ENCODE assay signal across 8 cellular contexts in the genomic region with DNA sequence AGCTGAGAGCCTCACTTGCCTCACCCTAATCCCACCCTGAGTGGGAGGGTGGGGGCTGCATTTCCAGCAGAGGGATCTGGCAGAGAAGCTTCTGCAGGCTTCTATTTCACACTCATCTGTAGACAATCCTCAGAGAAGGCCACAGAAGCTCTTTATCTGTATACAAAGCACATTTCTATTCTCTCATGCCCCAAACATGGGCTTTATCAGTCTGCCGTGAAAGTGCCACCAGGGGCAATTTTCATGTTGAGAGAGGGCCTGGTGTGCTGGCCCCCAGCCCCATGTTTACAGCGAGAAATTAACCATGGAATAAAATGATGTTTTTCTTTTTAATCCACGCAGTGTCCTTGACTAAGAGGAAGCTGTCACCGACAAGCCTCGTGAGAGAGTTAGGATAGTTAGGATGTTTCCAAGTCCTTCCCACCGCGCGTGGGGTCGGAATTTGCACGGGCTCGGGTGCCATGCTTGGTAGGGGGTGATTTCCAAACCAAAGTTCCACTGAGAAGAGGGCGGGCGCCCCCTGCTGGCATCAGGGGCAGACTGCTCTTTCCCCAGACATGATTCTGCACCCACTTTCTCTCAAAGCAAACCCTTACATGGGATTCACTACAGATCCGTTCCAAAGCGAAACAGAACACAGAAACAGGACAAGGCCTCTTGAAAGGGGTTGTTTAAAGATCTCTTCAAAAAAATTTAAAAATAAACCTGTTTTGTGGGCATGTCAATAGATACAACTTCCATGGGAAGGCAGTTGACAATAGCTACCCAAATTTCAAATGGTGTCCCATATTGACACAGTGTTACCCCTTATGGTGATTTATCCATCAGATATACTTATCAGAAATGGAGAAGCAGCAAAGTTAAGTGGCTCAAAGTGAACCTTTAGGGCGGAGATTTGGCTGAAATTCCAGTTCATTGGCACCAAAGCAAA. TPM values are rescaled to one million over a fixed set of nuclear protein-coding genes. Genes with fewer than 3 reads are reported as not detected.
DNase-seq lines count a peak whose midpoint lies in the region; ATAC-seq and TF ChIP-seq lines count a peak whose summit lies in the region.

No MANE protein-coding gene starts in this region.

- peak overlapping the region in 1 of 10 donors; percentile 37 for H3K27ac Mint-ChIP-seq in naive thymus-derived CD8-positive, alpha-beta T cell

- H3K4me3 ChIP-seq in BJ (ENCODE audit: low read depth, low read length): no peak overlapping the region

- POLR2A ChIA-PET in BJ (lab: Charles Lee) (no interaction called here), HEK293T (lab: Yijun Ruan, JAX) (no interaction called here)
- POLR2A ChIA-PET in naive thymus-derived CD8-positive, alpha-beta T cell (lab: Charles Lee): no interaction called here

- ATAC-seq in esophagus mucosa (peak; percentile 27), GM21367 (IDR thresholded peaks at IDR 0.05; ENCODE audit: unreplicated experiment) (no peak)
- ATAC-seq in naive thymus-derived CD8-positive, alpha-beta T cell: peak; percentile 49 to 50

- DNase-seq in BJ (ENCODE audit: low read depth) (no peak), HEK293T (ENCODE audit: extremely low spot score) (peak; percentile 76), NCI-H774 (lab: John Stamatoyannopoulos, UW) (peak; percentile 59), activated T-cell treated with anti-CD3 and anti-CD28 coated beads for 1 hour (ENCODE audit: low read depth) (peak; percentile 69)
- peak; percentile 34 to 81 (median 59) for DNase-seq in naive thymus-derived CD8-positive, alpha-beta T cell
- peak; percentile 38 to 78 (median 68) for DNase-seq in stimulated activated naive CD4-positive, alpha-beta T cell (lab: John Stamatoyannopoulos, UW)

- no peaks in the 10 kb centered on the region for H3K27me3 ChIP-seq in BJ (ENCODE audit: control insufficient read depth, insufficient read depth, low read length)

- peaks cover 0 to 5% (median 0%) of the 10 kb centered on the region in 4 donors for H3K4me1 Mint-ChIP-seq in naive thymus-derived CD8-positive, alpha-beta T cell

- H3K36me3 Mint-ChIP-seq in naive thymus-derived CD8-positive, alpha-beta T cell: peaks cover 4 to 14% (median 11%) of the 10 kb centered on the region in 3 donors

- CTCF ChIA-PET in BJ (lab: Yijun Ruan, JAX) (interaction anchor here (0.6 to 10.1 kb wide), 47 partner anchors 10 to 281 kb away, joined by 3 to 225 read pairs (median 4); a partner anchor contains a TSS), HEK293T (lab: Yijun Ruan, JAX) (interaction anchor here (0.5 to 4.0 kb wide), 10 partner anchors 10 to 420 kb away, joined by 3 to 35 read pairs (median 3); no protein-coding TSS in a partner anchor)

- H3K27me3 Mint-ChIP-seq in naive thymus-derived CD8-positive, alpha-beta T cell: peaks cover 0 to 2% (median 0%) of the 10 kb centered on the region in 5 donors

- peaks cover 0 to 25% (median 5%) of the 10 kb centered on the region in 9 donors for H3K9me3 Mint-ChIP-seq in naive thymus-derived CD8-positive, alpha-beta T cell

- H3K36me3 ChIP-seq in BJ (ENCODE audit: control insufficient read depth, insufficient read depth, low read length): no peaks in the 10 kb centered on the region

- no peak overlapping the region for H3K4me3 Mint-ChIP-seq in naive thymus-derived CD8-positive, alpha-beta T cell

- TF ChIP-seq CTCF in BJ (IDR thresholded peaks at IDR 0.05; ENCODE audit: insufficient read depth, low read depth, low read length): peak; percentile 99

TF ChIP-seq in HEK293T, 16 proteins besides CTCF, POLR2A, EP300 and RAD21:
- TF ChIP-seq ZNF384 (IDR thresholded peaks at IDR 0.05) (no peak), FOXM1 (IDR thresholded peaks at IDR 0.05; ENCODE audit: borderline replicate concordance) (no peak), L3MBTL2 (conservative IDR thresholded peaks at IDR 0.05) (no peak), ARNT (IDR thresholded peaks at IDR 0.05) (no peak)
TF ChIP-seq in HEK293T: peak in this region for 0.

RNA-seq across cellular contexts. Expression of a gene that starts 19.4 kb away (rescaled TPM):
- polyA plus RNA-seq in BJ (2011; rRNA removed): 3.3 and 3.8 TPM in 2 replicates
- 1.4 and 2.3 TPM in 2 replicates for polyA minus RNA-seq in BJ (2011; rRNA and poly(A)+ RNA removed)
- 6.1 TPM for total RNA-seq in esophagus mucosa
- total RNA-seq in naive thymus-derived CD8-positive, alpha-beta T cell: not detected
- polyA plus RNA-seq in naive thymus-derived CD8-positive, alpha-beta T cell: not detected
